In the genomic region with DNA sequence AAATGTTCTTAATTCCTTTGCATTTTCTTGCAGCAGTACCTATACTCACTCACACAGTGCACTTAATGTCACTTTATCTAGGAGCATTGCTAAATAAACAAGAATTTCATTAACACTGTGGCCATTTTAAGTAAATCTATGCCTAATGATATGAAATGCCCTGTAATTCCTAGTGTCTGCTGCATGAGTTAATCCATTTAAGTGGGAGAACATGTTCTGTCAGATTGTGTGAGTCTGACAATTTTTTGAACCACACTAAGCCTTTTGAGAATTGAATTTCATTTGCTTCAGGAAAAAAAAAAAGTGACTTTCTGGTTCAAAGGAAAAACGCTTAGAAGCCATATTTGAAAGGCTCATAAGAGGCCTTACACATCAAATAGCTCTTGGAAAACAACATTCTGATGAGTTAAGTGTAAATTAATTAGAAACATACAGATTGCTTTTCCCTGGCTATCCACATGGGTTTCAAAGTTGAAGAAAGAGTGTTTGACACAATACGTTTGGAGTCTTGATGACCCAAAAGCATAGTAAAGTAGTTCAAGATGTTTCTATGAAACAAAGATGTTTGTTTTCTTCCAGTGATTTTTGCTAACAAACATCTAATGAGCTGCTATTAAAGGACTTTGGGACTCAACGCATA, we compare ENCODE assay signal across 1 cellular context.
TF ChIP-seq lines count a peak whose summit lies in the region.

No MANE protein-coding gene starts in this region.

TF ChIP-seq in H1, 55 proteins besides CTCF, POLR2A, EP300 and RAD21 (continued from another document):
- TF ChIP-seq TAF7 (optimal IDR thresholded peaks at IDR 0.05; ENCODE audit: borderline replicate concordance, low read depth, low read length), result no peak
